ENCODE assay signal across 8 cellular contexts in the genomic region with DNA sequence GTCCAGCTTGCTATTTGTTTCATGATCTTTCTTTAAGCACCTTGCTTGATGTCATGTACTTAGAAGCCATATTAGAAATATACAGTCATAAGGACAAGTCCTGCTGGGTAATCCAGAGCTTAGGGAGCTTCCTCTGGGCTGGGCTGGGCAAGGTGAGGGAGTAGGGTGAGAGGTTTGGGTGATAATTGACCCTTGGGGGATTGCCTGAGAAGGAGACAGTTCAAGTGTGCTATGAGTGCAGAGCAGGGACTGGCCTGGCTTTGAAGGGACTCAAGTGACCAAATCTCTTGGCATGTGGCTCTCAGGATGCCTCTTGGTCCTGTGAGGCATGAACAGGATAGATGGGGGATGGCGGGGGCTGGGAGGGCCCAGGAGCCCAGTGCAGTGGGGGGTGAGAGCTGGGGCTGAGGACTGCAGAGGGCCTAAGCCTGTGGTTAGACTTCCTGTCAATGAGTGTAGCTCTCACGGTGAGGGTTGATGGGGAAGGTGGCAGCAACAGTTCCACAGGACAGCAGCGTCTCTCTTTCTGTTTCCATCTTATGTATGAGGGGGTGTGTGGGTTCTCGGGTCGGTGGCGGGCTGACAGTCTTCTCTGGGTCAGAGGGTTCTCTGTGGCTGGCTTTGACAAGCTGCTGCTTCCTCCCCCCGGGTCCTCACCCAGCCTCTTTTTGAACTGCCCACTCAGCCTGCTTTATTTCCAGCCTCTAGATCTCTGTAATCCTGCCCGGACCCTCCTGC.
A peak's percentile ranks its signal among the peaks of the same experiment; 100 is the strongest.
DNase-seq lines count a peak whose midpoint lies in the region; ATAC-seq lines count a peak whose summit lies in the region.

No MANE protein-coding gene starts in this region.

- no peaks in the 10 kb centered on the region for H4K20me1 ChIP-seq in BLaER1

- H3K4me1 ChIP-seq in BLaER1, result peaks cover 48% of the 10 kb centered on the region

- H3K36me3 ChIP-seq in BLaER1, result no peaks in the 10 kb centered on the region

- H3K36me3 Mint-ChIP-seq in stimulated activated memory B cell treated with anti-CD40 and anti-IgM and Interleukin-4, amounts not matched to agents 10 μg/mL and 1 μg/mL and 100 μg/mL, for 72 hours, result no peaks in the 10 kb centered on the region

- no peaks in the 10 kb centered on the region for H3K27me3 Mint-ChIP-seq in stimulated activated memory B cell treated with anti-CD40 and anti-IgM and Interleukin-4, amounts not matched to agents 10 μg/mL and 1 μg/mL and 100 μg/mL, for 72 hours

- H3K4me3 ChIP-seq in BLaER1, result no peak overlapping the region

- no peaks in the 10 kb centered on the region for H3K9me3 Mint-ChIP-seq in stimulated activated memory B cell treated with anti-CD40 and anti-IgM and Interleukin-4, amounts not matched to agents 10 μg/mL and 1 μg/mL and 100 μg/mL, for 72 hours

- H3K27me3 ChIP-seq in BLaER1, result no peaks in the 10 kb centered on the region

- H3K4me3 Mint-ChIP-seq in stimulated activated memory B cell treated with anti-CD40 and anti-IgM and Interleukin-4, amounts not matched to agents 10 μg/mL and 1 μg/mL and 100 μg/mL, for 72 hours, result peak overlapping the region; percentile 74

- H3K4me1 Mint-ChIP-seq in stimulated activated memory B cell treated with anti-CD40 and anti-IgM and Interleukin-4, amounts not matched to agents 10 μg/mL and 1 μg/mL and 100 μg/mL, for 72 hours, result peaks cover 50% of the 10 kb centered on the region

- peak; percentile 79 to 86 for DNase-seq in activated CD4-positive, alpha-beta T cell treated with anti-CD3 and anti-CD28 coated beads, Interleukin-2, amount 50 U/mL, for 48 hours
- DNase-seq in iris pigment epithelial cell (ENCODE audit: low read depth), result peak; percentile 25
- no peak for DNase-seq in NCI-H524 (lab: John Stamatoyannopoulos, UW)
- no peak for DNase-seq in cerebellar cortex (ENCODE audit: low spot score)

- peak; percentile 80 for ATAC-seq in GM19463 (IDR thresholded peaks at IDR 0.05; ENCODE audit: unreplicated experiment)
- peak; percentile 93 for ATAC-seq in HG03571 (IDR thresholded peaks at IDR 0.05; ENCODE audit: unreplicated experiment)
- peak; percentile 95 for ATAC-seq in stimulated activated memory B cell treated with anti-CD40 and anti-IgM and Interleukin-4, amounts not matched to agents 10 μg/mL and 1 μg/mL and 100 μg/mL, for 72 hours

- peak overlapping the region; percentile 65 for H3K27ac ChIP-seq in BLaER1

- peak overlapping the region; percentile 83 for H3K4me2 ChIP-seq in BLaER1

- no peaks in the 10 kb centered on the region for H3K9me3 ChIP-seq in BLaER1

- peak overlapping the region; percentile 81 for H3K27ac Mint-ChIP-seq in stimulated activated memory B cell treated with anti-CD40 and anti-IgM and Interleukin-4, amounts not matched to agents 10 μg/mL and 1 μg/mL and 100 μg/mL, for 72 hours

- H3K9ac ChIP-seq in BLaER1, result peak overlapping the region; percentile 67

Comparison
In these comparisons a context has a peak if more than half of its experiments do, and no peak if none do; other contexts are left out.
1. DNase-seq: peak in activated CD4-positive, alpha-beta T cell treated with anti-CD3 and anti-CD28 coated beads, Interleukin-2, amount 50 U/mL, for 48 hours (2 of 2) and iris pigment epithelial cell (single experiment); none in NCI-H524 (0 of 2) and cerebellar cortex (single experiment).
2. Peak in every context shown above with its lines, with median percentiles within 50 percentile points of each other: ATAC-seq.